ENCODE assay signal across 13 cellular contexts in genomic region chr9:128845186-128845931, GRCh38. TPM values are rescaled to one million over a fixed set of nuclear protein-coding genes. Genes with fewer than 3 reads are reported as not detected.
DNase-seq lines count a peak whose midpoint lies in the region; ATAC-seq, FAIRE-seq and TF ChIP-seq lines count a peak whose summit lies in the region.
"Had no signal": no experiment of that assay in that cellular context is flagged by ENCODE, and none has a peak within 500 bp of the region (broad histone marks: within the 10 kb centered on the region; RNA-seq: fewer than 3 reads in every experiment).

No MANE protein-coding gene starts in this region.

- H3K9me3 ChIP-seq in A549 (peaks cover 19% of the 10 kb centered on the region), IMR-90 (ENCODE audit: control insufficient read depth, insufficient read depth, low read length) (no peaks in the 10 kb centered on the region; the same call in 1 of the 2 replicates)

- TF ChIP-seq POLR2A in A549 (IDR thresholded peaks at IDR 0.05; ENCODE audit: low read length), result no peak
- no peak for TF ChIP-seq POLR2A in IMR-90 (IDR thresholded peaks at IDR 0.05; ENCODE audit: low read depth, low read length)

- peaks cover 0 to 14% of the 10 kb centered on the region in 2 experiments; a peak in 2 of 4 replicates for H3K79me1 ChIP-seq in IMR-90 (ENCODE audit: low read depth in 1 of 2, low read length in 2 of 2)

- POLR2A ChIA-PET in A549 (lab: Yijun Ruan, JAX), result interaction anchor here (0.8 kb wide), 1 partner anchor 26 kb away, joined by 3 read pairs; no protein-coding TSS in a partner anchor
- POLR2A ChIA-PET in IMR-90 (lab: Charles Lee; ENCODE audit: unreplicated experiment), result interaction anchor here (1.1 kb wide), 1 partner anchor 28 kb away, joined by 16 read pairs; no protein-coding TSS in a partner anchor

- peaks cover 3% of the 10 kb centered on the region; the same call in 1 of the 2 replicates for H3K36me3 ChIP-seq in IMR-90 (ENCODE audit: control insufficient read depth, insufficient read depth, low read length)

- 89% methylated on average over 11 of the region's 13 CpGs for WGBS in A549 (ENCODE audit: missing lambda C conversion rate)
- WGBS in IMR-90 (ENCODE audit: extremely low coverage in 2 of 2, insufficient read length in 1 of 2), 2 experiments, result 17% methylated on average over 1 of the region's 13 CpGs; no CpG with 5 or more reads in 1 of the 2 experiments

- H4K20me1 ChIP-seq in IMR-90 (ENCODE audit: insufficient read depth, low read length), result no peaks in the 10 kb centered on the region; the same call in 1 of the 2 replicates

- CTCF ChIA-PET in A549 (lab: Yijun Ruan, JAX) (interaction anchor here (0.6 to 4.6 kb wide), 10 partner anchors 8 to 482 kb away, joined by 3 to 30 read pairs (median 4); no protein-coding TSS in a partner anchor), IMR-90 (lab: Yijun Ruan, JAX) (interaction anchor here (0.6 kb wide), 1 partner anchor 159 kb away, joined by 3 read pairs; no protein-coding TSS in a partner anchor)

- H3K4me2 ChIP-seq in A549, result no peak overlapping the region
- H3K4me2 ChIP-seq in IMR-90 (ENCODE audit: low read depth, low read length), result no peak overlapping the region

- no peaks in the 10 kb centered on the region for H3K27me3 ChIP-seq in IMR-90 (ENCODE audit: control insufficient read depth, insufficient read depth, low read length)

- no peak overlapping the region for H2BK20ac ChIP-seq in IMR-90 (ENCODE audit: low read depth, low read length)

- FAIRE-seq in A549 (lab: Jason Lieb, UNC), result no peak
- FAIRE-seq: GM12891, TTC549 had no signal

- TF ChIP-seq CTCF in A549 (IDR thresholded peaks at IDR 0.05), result no peak
- TF ChIP-seq CTCF in IMR-90 (conservative IDR thresholded peaks at IDR 0.05; ENCODE audit: low read depth, low read length), result 0 out of 2 replicates have a peak, but pooled peaks have one; percentile 3

- no peak for DNase-seq in A549 (ENCODE audit: low read depth in 1 of 2, low spot score in 1 of 2)
- DNase-seq in IMR-90, result no peak
- peak; percentile 63 for DNase-seq in left kidney (ENCODE audit: low read depth, low spot score)
- DNase-seq in GM19238 (ENCODE audit: insufficient read length, low spot score), result no peak
- DNase-seq in stimulated activated CD4-positive, alpha-beta T cell treated with anti-CD3 and anti-CD28 coated beads, Interleukin-4, amount 100 ng/mL, for 24 hours, result no peak
- DNase-seq: activated effector memory CD4-positive, alpha-beta T cell treated with Interleukin-2 at 50 U/mL for 16 hours; effector memory CD8-positive, alpha-beta T cell; stimulated activated naive CD4-positive, alpha-beta T cell had no signal

- no peak overlapping the region for H3K23ac ChIP-seq in IMR-90 (ENCODE audit: low read depth, low read length)

- no peak overlapping the region for H2BK5ac ChIP-seq in IMR-90 (ENCODE audit: low read depth, low read length, poor library complexity, severe bottlenecking)

- H3K4me3 ChIP-seq in A549 (no peak overlapping the region), IMR-90 (ENCODE audit: insufficient read depth, low read depth, low read length) (no peak overlapping the region)

- H3K56ac ChIP-seq in IMR-90 (ENCODE audit: extremely low read depth, insufficient read depth, low read length), result no peak overlapping the region

- H4K5ac ChIP-seq in IMR-90 (ENCODE audit: low read depth, low read length), result no peak overlapping the region

- H2BK120ac ChIP-seq in IMR-90 (ENCODE audit: low read depth, low read length), result no peak overlapping the region

- in situ Hi-C loops in IMR-90 (cut with MboI; ENCODE audit: low sequenced_read_pairs), result no loop called here

- no peak overlapping the region for H4K91ac ChIP-seq in IMR-90 (ENCODE audit: insufficient read depth, low read depth, low read length)

- H3K27ac ChIP-seq in A549 (no peak overlapping the region), IMR-90 (ENCODE audit: insufficient read depth, low read length) (no peak overlapping the region)

- no peak overlapping the region for H2AFZ ChIP-seq in IMR-90 (replicated peaks; ENCODE audit: low read length, poor library complexity)

- no peak overlapping the region for H3K14ac ChIP-seq in IMR-90 (replicated peaks; ENCODE audit: low read depth, low read length)

- BruUV-seq in IMR-90 (replicated peaks; lab: Mats Ljungman, UMichigan), result no TSS peak

- no peak overlapping the region for H3K4ac ChIP-seq in IMR-90 (ENCODE audit: low read depth, low read length)

- H2AK9ac ChIP-seq in IMR-90 (replicated peaks; ENCODE audit: low read depth, low read length, poor library complexity), result no peak overlapping the region

- H3K18ac ChIP-seq in IMR-90 (ENCODE audit: low read depth, low read length), result no peak overlapping the region

- no peak overlapping the region for H2BK15ac ChIP-seq in IMR-90 (ENCODE audit: low read depth, low read length)

- 0 out of 2 replicates have a peak, but pooled peaks cover 3% of the 10 kb centered on the region for H3K9me1 ChIP-seq in IMR-90 (ENCODE audit: insufficient read depth, low read length)

- ATAC-seq in A549 (peak; percentile 78 to 86), IMR-90 (ENCODE audit: low read depth) (peak; percentile 82), SK-N-SH treated with all-trans-retinoic acid at 6 μM for 48 hours (peak; percentile 74), HG02642 (IDR thresholded peaks at IDR 0.05; ENCODE audit: poor library complexity, unreplicated experiment) (no peak), GM21526 (IDR thresholded peaks at IDR 0.05; ENCODE audit: low FRiP score, unreplicated experiment) (no peak)
- ATAC-seq: effector memory CD8-positive, alpha-beta T cell had no signal

- TF ChIP-seq RAD21 in A549 (conservative IDR thresholded peaks at IDR 0.05 in 1 of 2, IDR thresholded peaks at IDR 0.05 in 1 of 2) (no peak), IMR-90 (IDR thresholded peaks at IDR 0.05; ENCODE audit: low read length) (no peak)

- no peaks in the 10 kb centered on the region for H3K4me1 ChIP-seq in A549
- no peaks in the 10 kb centered on the region for H3K4me1 ChIP-seq in IMR-90 (ENCODE audit: control insufficient read depth, insufficient read depth, low read length)

- TF ChIP-seq EP300 in A549 (IDR thresholded peaks at IDR 0.05), result no peak

- no peak overlapping the region for H2AK5ac ChIP-seq in IMR-90 (ENCODE audit: low read depth, low read length)

- no peak overlapping the region for H3K9ac ChIP-seq in IMR-90 (ENCODE audit: low read depth, low read length)

- H4K8ac ChIP-seq in IMR-90 (ENCODE audit: low read depth in 2 of 2, low read length in 2 of 2), result no peak overlapping the region

- intact Hi-C loops in IMR-90 (cut with micrococcal nuclease), result no loop called here

- dilution Hi-C loops in IMR-90 (cut with HindIII; ENCODE audit: low sequenced_read_pairs, unreplicated experiment), result no loop called here

RNA-seq across cellular contexts. Expression of gene SPOUT1, which starts 15.8 kb away (rescaled TPM):
- polyA plus RNA-seq in A549 (2011; rRNA removed), result 24.3 and 25.8 TPM in 2 replicates
- 48.7 and 53.3 TPM in 2 replicates for polyA plus RNA-seq in A549 (2012; cell fraction: cytosol; rRNA removed)
- 139 and 144 TPM in 2 replicates for polyA plus RNA-seq in A549 (2012; cell fraction: nucleus; rRNA removed)
- polyA plus RNA-seq in A549 (2017; fragmentation: RNase III; extraction: RNeasy Plus Mini Kit Qiagen cat#74134 plus additional on column Dnase treatment), result 19.1 to 28.5 TPM (median 26.9 TPM) in 3 replicates
- 30.7 and 52.8 TPM in 2 replicates for polyA minus RNA-seq in A549 (2011; rRNA and poly(A)+ RNA removed)
- total RNA-seq in IMR-90 (2012; rRNA removed), result 15.8 and 17.9 TPM in 2 replicates
- polyA plus RNA-seq in IMR-90 (2012; rRNA removed), result 27.8 and 30.2 TPM in 2 replicates
- 13.9 and 20.2 TPM in 2 replicates for polyA plus RNA-seq in IMR-90 (2012; cell fraction: cytosol; rRNA removed)
- polyA plus RNA-seq in IMR-90 (2012; cell fraction: nucleus; rRNA removed; ENCODE audit: low replicate concordance), result 40.1 and 103 TPM in 2 replicates

RNA-seq across cellular contexts. Expression of gene ENDOG, which starts 27.1 kb away (rescaled TPM):
- polyA plus RNA-seq in A549 (2011; rRNA removed) (12.6 and 12.8 TPM in 2 replicates), A549 (2017; fragmentation: RNase III; extraction: RNeasy Plus Mini Kit Qiagen cat#74134 plus additional on column Dnase treatment) (17.1 to 18.6 TPM (median 17.3 TPM) in 3 replicates), IMR-90 (2012; rRNA removed) (16.2 and 27.2 TPM in 2 replicates)
- 51.3 and 62.3 TPM in 2 replicates for polyA plus RNA-seq in A549 (2012; cell fraction: cytosol; rRNA removed)
- 36.4 and 61.3 TPM in 2 replicates for polyA plus RNA-seq in A549 (2012; cell fraction: nucleus; rRNA removed)
- 15.2 and 15.4 TPM in 2 replicates for polyA minus RNA-seq in A549 (2011; rRNA and poly(A)+ RNA removed)
- 9.9 and 11.7 TPM in 2 replicates for total RNA-seq in IMR-90 (2012; rRNA removed)
- 19.0 and 32.4 TPM in 2 replicates for polyA plus RNA-seq in IMR-90 (2012; cell fraction: cytosol; rRNA removed)
- 10.9 and 26.5 TPM in 2 replicates for polyA plus RNA-seq in IMR-90 (2012; cell fraction: nucleus; rRNA removed; ENCODE audit: low replicate concordance)

RNA-seq across cellular contexts. Expression of gene KYAT1, which starts 36.4 kb away (rescaled TPM):
- polyA plus RNA-seq in A549 (2011; rRNA removed), result 10.0 and 12.2 TPM in 2 replicates
- 13.5 and 15.8 TPM in 2 replicates for polyA plus RNA-seq in A549 (2012; cell fraction: cytosol; rRNA removed)
- polyA plus RNA-seq in A549 (2012; cell fraction: nucleus; rRNA removed), result 46.1 and 48.0 TPM in 2 replicates
- 8.1 to 9.6 TPM (median 8.4 TPM) in 3 replicates for polyA plus RNA-seq in A549 (2017; fragmentation: RNase III; extraction: RNeasy Plus Mini Kit Qiagen cat#74134 plus additional on column Dnase treatment)
- polyA minus RNA-seq in A549 (2011; rRNA and poly(A)+ RNA removed), result 10.8 and 12.8 TPM in 2 replicates
- total RNA-seq in IMR-90 (2012; rRNA removed), result 5.8 and 6.8 TPM in 2 replicates
- polyA plus RNA-seq in IMR-90 (2012; rRNA removed), result 8.8 and 9.5 TPM in 2 replicates
- polyA plus RNA-seq in IMR-90 (2012; cell fraction: cytosol; rRNA removed), result 6.3 and 7.8 TPM in 2 replicates
- 23.1 and 33.9 TPM in 2 replicates for polyA plus RNA-seq in IMR-90 (2012; cell fraction: nucleus; rRNA removed; ENCODE audit: low replicate concordance)

RNA-seq across cellular contexts. Expression of gene LRRC8A, which starts 36.6 kb away (rescaled TPM):
- polyA plus RNA-seq in A549 (2011; rRNA removed), result 25.9 and 29.2 TPM in 2 replicates
- polyA plus RNA-seq in A549 (2012; cell fraction: cytosol; rRNA removed), result 45.0 and 55.2 TPM in 2 replicates
- 44.2 and 52.1 TPM in 2 replicates for polyA plus RNA-seq in A549 (2012; cell fraction: nucleus; rRNA removed)
- polyA plus RNA-seq in A549 (2017; fragmentation: RNase III; extraction: RNeasy Plus Mini Kit Qiagen cat#74134 plus additional on column Dnase treatment), result 22.6 to 23.1 TPM (median 22.9 TPM) in 3 replicates
- polyA minus RNA-seq in A549 (2011; rRNA and poly(A)+ RNA removed), result 45.9 and 47.6 TPM in 2 replicates
- 42.8 and 45.8 TPM in 2 replicates for total RNA-seq in IMR-90 (2012; rRNA removed)
- polyA plus RNA-seq in IMR-90 (2012; rRNA removed), result 60.9 and 71.7 TPM in 2 replicates
- 41.2 and 75.7 TPM in 2 replicates for polyA plus RNA-seq in IMR-90 (2012; cell fraction: cytosol; rRNA removed)
- 27.5 and 49.9 TPM in 2 replicates for polyA plus RNA-seq in IMR-90 (2012; cell fraction: nucleus; rRNA removed; ENCODE audit: low replicate concordance)

RNA-seq across cellular contexts. Expression of gene TBC1D13, which starts 58.3 kb away (rescaled TPM):
- 17.6 and 20.6 TPM in 2 replicates for polyA plus RNA-seq in A549 (2011; rRNA removed)
- 18.6 and 23.3 TPM in 2 replicates for polyA plus RNA-seq in A549 (2012; cell fraction: cytosol; rRNA removed)
- 28.8 and 30.5 TPM in 2 replicates for polyA plus RNA-seq in A549 (2012; cell fraction: nucleus; rRNA removed)
- 12.4 to 14.0 TPM (median 13.9 TPM) in 3 replicates for polyA plus RNA-seq in A549 (2017; fragmentation: RNase III; extraction: RNeasy Plus Mini Kit Qiagen cat#74134 plus additional on column Dnase treatment)
- 16.5 and 22.4 TPM in 2 replicates for polyA minus RNA-seq in A549 (2011; rRNA and poly(A)+ RNA removed)
- 7.2 and 9.1 TPM in 2 replicates for total RNA-seq in IMR-90 (2012; rRNA removed)
- 25.0 and 26.4 TPM in 2 replicates for polyA plus RNA-seq in IMR-90 (2012; rRNA removed)
- 23.3 and 26.4 TPM in 2 replicates for polyA plus RNA-seq in IMR-90 (2012; cell fraction: cytosol; rRNA removed)
- polyA plus RNA-seq in IMR-90 (2012; cell fraction: nucleus; rRNA removed; ENCODE audit: low replicate concordance), result 40.1 and 43.3 TPM in 2 replicates

Comparison
In these comparisons a context has a peak if more than half of its experiments do, and no peak if none do; other contexts are left out.
1. ATAC-seq: peak in A549 (2 of 2), IMR-90 (single experiment) and SK-N-SH treated with all-trans-retinoic acid at 6 μM for 48 hours (single experiment); none in HG02642 (single experiment) and GM21526 (single experiment).